Comparison of ENCODE assay signal across 11 cellular contexts in genomic region chr1:155962599-155963211, GRCh38. TPM values are rescaled to one million over a fixed set of nuclear protein-coding genes. Genes with fewer than 3 reads are reported as not detected.
DNase-seq lines count a peak whose midpoint lies in the region; ATAC-seq and TF ChIP-seq lines count a peak whose summit lies in the region.
"Had no signal": no experiment of that assay in that cellular context is flagged by ENCODE, and none has a peak within 500 bp of the region (broad histone marks: within the 10 kb centered on the region; RNA-seq: fewer than 3 reads in every experiment).

No MANE protein-coding gene starts in this region.

- intact Hi-C loops in left ventricle myocardium inferior (cut with micrococcal nuclease), result no loop called here

- no peaks in the 10 kb centered on the region for H3K27me3 Mint-ChIP-seq in stimulated activated naive B cell treated with anti-CD40 and anti-IgM and Interleukin-4, amounts not matched to agents 10 μg/mL and 1 μg/mL and 100 μg/mL, for 72 hours

- H3K27ac Mint-ChIP-seq in stimulated activated naive B cell treated with anti-CD40 and anti-IgM and Interleukin-4, amounts not matched to agents 10 μg/mL and 1 μg/mL and 100 μg/mL, for 72 hours, result peak overlapping the region; percentile 65

- no peak for ATAC-seq in stimulated activated naive B cell treated with anti-CD40 and anti-IgM and Interleukin-4, amounts not matched to agents 10 μg/mL and 1 μg/mL and 100 μg/mL, for 72 hours (replicated peaks)
- ATAC-seq in HG02885 (IDR thresholded peaks at IDR 0.05; ENCODE audit: poor library complexity, unreplicated experiment), result no peak

- H3K4me3 Mint-ChIP-seq in stimulated activated naive B cell treated with anti-CD40 and anti-IgM and Interleukin-4, amounts not matched to agents 10 μg/mL and 1 μg/mL and 100 μg/mL, for 72 hours, result no peak overlapping the region
- H3K4me3 Mint-ChIP-seq: brain had no signal

- DNase-seq in HT1080 (ENCODE audit: low read depth) (peak; percentile 80), astrocyte of the hippocampus (ENCODE audit: low read depth, low spot score) (peak; percentile 57), left ventricle myocardium inferior (no peak), RPMI8226 (no peak), SIG-M5 (lab: John Stamatoyannopoulos, UW) (no peak), GM10266 (ENCODE audit: extremely low spot score) (no peak)
- DNase-seq in stimulated activated naive B cell treated with anti-CD40 and anti-IgM and Interleukin-4, amounts not matched to agents 10 μg/mL and 1 μg/mL and 100 μg/mL, for 72 hours, result no peak
- DNase-seq: NCI-H524 treated with DMSO at 0.1 percent for 48 hours had no signal

- H3K9me3 ChIP-seq in left ventricle myocardium inferior (replicated peaks), result no peaks in the 10 kb centered on the region

- H3K36me3 Mint-ChIP-seq in stimulated activated naive B cell treated with anti-CD40 and anti-IgM and Interleukin-4, amounts not matched to agents 10 μg/mL and 1 μg/mL and 100 μg/mL, for 72 hours, result peaks cover 62% of the 10 kb centered on the region in 2 donors

- H3K4me3 ChIP-seq in left ventricle myocardium inferior, result peak overlapping the region; percentile 23

- H3K4me1 ChIP-seq in left ventricle myocardium inferior, result peaks cover 79% of the 10 kb centered on the region

- peaks cover 55 to 73% of the 10 kb centered on the region in 2 donors for H3K4me1 Mint-ChIP-seq in stimulated activated naive B cell treated with anti-CD40 and anti-IgM and Interleukin-4, amounts not matched to agents 10 μg/mL and 1 μg/mL and 100 μg/mL, for 72 hours

- H3K36me3 ChIP-seq in left ventricle myocardium inferior, result peaks cover 97% of the 10 kb centered on the region

- H3K27me3 ChIP-seq in left ventricle myocardium inferior (ENCODE audit: low read depth), result no peaks in the 10 kb centered on the region

- TF ChIP-seq CTCF in left ventricle myocardium inferior (IDR thresholded peaks at IDR 0.05; ENCODE audit: borderline replicate concordance) (no peak), GM10266 (IDR thresholded peaks at IDR 0.05; ENCODE audit: control insufficient read depth, insufficient read depth, low read depth, missing control alignments) (no peak)

- H3K9me3 Mint-ChIP-seq in stimulated activated naive B cell treated with anti-CD40 and anti-IgM and Interleukin-4, amounts not matched to agents 10 μg/mL and 1 μg/mL and 100 μg/mL, for 72 hours, result no peaks in the 10 kb centered on the region
- H3K9me3 Mint-ChIP-seq: brain had no signal

- peak overlapping the region; percentile 74 for H3K27ac ChIP-seq in left ventricle myocardium inferior (replicated peaks)

RNA-seq across cellular contexts. Expression of gene ARHGEF2, which starts 15.6 kb away (rescaled TPM):
- 91.6 and 96.6 TPM in 2 replicates for total RNA-seq in HT1080 (2014; rRNA removed; shearing (Covaris generic))
- 131 and 142 TPM in 2 replicates for polyA plus RNA-seq in HT1080 (2015; cell fraction: cytosol; rRNA removed)
- 389 and 412 TPM in 2 replicates for polyA plus RNA-seq in HT1080 (2015; cell fraction: nucleus; rRNA removed)
- 69.3 TPM for total RNA-seq in left ventricle myocardium inferior

RNA-seq across cellular contexts. Expression of gene RXFP4, which starts 21.3 kb away (rescaled TPM):
- 0.55 TPM in 1 of 2 replicates, not detected in the other for total RNA-seq in HT1080 (2014; rRNA removed; shearing (Covaris generic))
- 0.12 TPM in 1 of 2 replicates, not detected in the other for polyA plus RNA-seq in HT1080 (2015; cell fraction: cytosol; rRNA removed)
- polyA plus RNA-seq in HT1080 (2015; cell fraction: nucleus; rRNA removed), result 0.10 TPM in 1 of 2 replicates, not detected in the other
- not detected for total RNA-seq in left ventricle myocardium inferior
- total RNA-seq: kidney epithelial cell had no signal

RNA-seq across cellular contexts. Expression of gene KHDC4, which starts 28.5 kb away (rescaled TPM):
- 31.2 and 36.2 TPM in 2 replicates for total RNA-seq in HT1080 (2014; rRNA removed; shearing (Covaris generic))
- polyA plus RNA-seq in HT1080 (2015; cell fraction: cytosol; rRNA removed), result 32.6 and 33.2 TPM in 2 replicates
- polyA plus RNA-seq in HT1080 (2015; cell fraction: nucleus; rRNA removed), result 267 and 335 TPM in 2 replicates
- total RNA-seq in left ventricle myocardium inferior, result 21.2 TPM

RNA-seq across cellular contexts. Expression of gene RIT1, which starts 51.6 kb away (rescaled TPM):
- 9.1 and 10.1 TPM in 2 replicates for total RNA-seq in HT1080 (2014; rRNA removed; shearing (Covaris generic))
- 7.3 and 10.8 TPM in 2 replicates for polyA plus RNA-seq in HT1080 (2015; cell fraction: cytosol; rRNA removed)
- polyA plus RNA-seq in HT1080 (2015; cell fraction: nucleus; rRNA removed), result 14.0 and 20.3 TPM in 2 replicates
- 19.0 TPM for total RNA-seq in left ventricle myocardium inferior

RNA-seq across cellular contexts. Expression of gene SSR2, which starts 58.0 kb away (rescaled TPM):
- 582 and 611 TPM in 2 replicates for total RNA-seq in HT1080 (2014; rRNA removed; shearing (Covaris generic))
- polyA plus RNA-seq in HT1080 (2015; cell fraction: cytosol; rRNA removed), result 568 and 615 TPM in 2 replicates
- 466 and 506 TPM in 2 replicates for polyA plus RNA-seq in HT1080 (2015; cell fraction: nucleus; rRNA removed)
- total RNA-seq in left ventricle myocardium inferior, result 77.6 TPM

Comparison
In these comparisons a context has a peak if more than half of its experiments do, and no peak if none do; other contexts are left out.
1. DNase-seq: peak in HT1080 (single experiment) and astrocyte of the hippocampus (single experiment); none in left ventricle myocardium inferior (single experiment), stimulated activated naive B cell treated with anti-CD40 and anti-IgM and Interleukin-4, amounts not matched to agents 10 μg/mL and 1 μg/mL and 100 μg/mL, for 72 hours (single experiment), RPMI8226 (single experiment), SIG-M5 (single experiment) and GM10266 (single experiment).